In genomic region chr2:127049927-127050802, GRCh38 we compare ENCODE assay signal across 9 cellular contexts. TPM values are rescaled to one million over a fixed set of nuclear protein-coding genes. Genes with fewer than 3 reads are reported as not detected.
DNase-seq lines count a peak whose midpoint lies in the region; ATAC-seq and TF ChIP-seq lines count a peak whose summit lies in the region.
"Had no signal": no experiment of that assay in that cellular context is flagged by ENCODE, and none has a peak within 500 bp of the region (broad histone marks: within the 10 kb centered on the region; RNA-seq: fewer than 3 reads in every experiment).

No MANE protein-coding gene starts in this region.

- peak overlapping the region in 1 of 2 donors; percentile 42 for H3K4me3 Mint-ChIP-seq in CD14-positive monocyte
- H3K4me3 Mint-ChIP-seq in osteocyte (ENCODE audit: unreplicated experiment), result no peak overlapping the region
- H3K4me3 Mint-ChIP-seq: IgD-negative memory B cell had no signal

- intact Hi-C loops in CD14-positive monocyte (cut with micrococcal nuclease), result no loop called here

- DNase-seq in CD14-positive monocyte (ENCODE audit: low spot score) (no peak), HK-2 (ENCODE audit: unreplicated experiment) (peak; percentile 69), RPMI7951 (ENCODE audit: low read depth) (peak; percentile 40), activated gamma-delta T cell (lab: John Stamatoyannopoulos, UW) (peak; percentile 26), foreskin fibroblast (peak in 1 of 2 donors; percentile 80), osteocyte (ENCODE audit: extremely low spot score, unreplicated experiment) (no peak), ureter (ENCODE audit: low spot score) (peak; percentile 59)

- peaks cover 0 to 4% (median 0%) of the 10 kb centered on the region in 7 donors for H3K9me3 Mint-ChIP-seq in CD14-positive monocyte
- H3K9me3 Mint-ChIP-seq in osteocyte (ENCODE audit: unreplicated experiment), result no peaks in the 10 kb centered on the region

- TF ChIP-seq CTCF in CD14-positive monocyte (IDR thresholded peaks at IDR 0.05), result peak; percentile 99
- TF ChIP-seq CTCF in foreskin fibroblast (IDR thresholded peaks at IDR 0.05; ENCODE audit: low read depth, low read length), result peak; percentile 89
- peak; percentile 96 for TF ChIP-seq CTCF in osteocyte (IDR thresholded peaks at IDR 0.05)

- H3K4me3 ChIP-seq in foreskin fibroblast (ENCODE audit: low read depth in 1 of 2, low read length in 2 of 2), result no peak overlapping the region

- H3K27me3 Mint-ChIP-seq in CD14-positive monocyte (ENCODE audit: low read depth in 3 of 3) (peaks cover 0 to 9% (median 3%) of the 10 kb centered on the region in 3 donors), osteocyte (ENCODE audit: unreplicated experiment) (no peaks in the 10 kb centered on the region)
- H3K27me3 Mint-ChIP-seq: IgD-negative memory B cell had no signal

- peaks cover 2% of the 10 kb centered on the region for H3K4me1 Mint-ChIP-seq in CD14-positive monocyte
- peaks cover 14% of the 10 kb centered on the region for H3K4me1 Mint-ChIP-seq in osteocyte (ENCODE audit: unreplicated experiment)

- H3K27ac Mint-ChIP-seq in CD14-positive monocyte (peak overlapping the region in 1 of 7 donors; percentile 43), osteocyte (ENCODE audit: unreplicated experiment) (no peak overlapping the region)
- H3K27ac Mint-ChIP-seq: IgD-negative memory B cell had no signal

- H3K36me3 Mint-ChIP-seq in CD14-positive monocyte (no peaks in the 10 kb centered on the region), osteocyte (ENCODE audit: unreplicated experiment) (peaks cover 10% of the 10 kb centered on the region)
- H3K36me3 Mint-ChIP-seq: IgD-negative memory B cell had no signal

- ATAC-seq in GM19395 (IDR thresholded peaks at IDR 0.05; ENCODE audit: unreplicated experiment), result peak; percentile 72

RNA-seq across cellular contexts. Expression of gene BIN1, which starts 56.8 kb away (rescaled TPM):
- polyA plus RNA-seq in CD14-positive monocyte, result 1 to 10 TPM; 4.1 to 7.5 TPM
- 105 TPM in 2 replicates for total RNA-seq in RPMI7951 (2014; rRNA removed; shearing (Covaris generic))
- 101 TPM in 2 replicates for total RNA-seq in osteocyte
- total RNA-seq in ureter, result 51.6 TPM

Comparison
In these comparisons a context has a peak if more than half of its experiments do, and no peak if none do; other contexts are left out.
1. DNase-seq: peak in HK-2 (single experiment), RPMI7951 (single experiment), activated gamma-delta T cell (single experiment) and ureter (single experiment); none in CD14-positive monocyte (single experiment) and osteocyte (single experiment).
2. Peak in every context shown above with its lines, with median percentiles within 50 percentile points of each other: CTCF ChIP-seq.